In the genomic region with DNA sequence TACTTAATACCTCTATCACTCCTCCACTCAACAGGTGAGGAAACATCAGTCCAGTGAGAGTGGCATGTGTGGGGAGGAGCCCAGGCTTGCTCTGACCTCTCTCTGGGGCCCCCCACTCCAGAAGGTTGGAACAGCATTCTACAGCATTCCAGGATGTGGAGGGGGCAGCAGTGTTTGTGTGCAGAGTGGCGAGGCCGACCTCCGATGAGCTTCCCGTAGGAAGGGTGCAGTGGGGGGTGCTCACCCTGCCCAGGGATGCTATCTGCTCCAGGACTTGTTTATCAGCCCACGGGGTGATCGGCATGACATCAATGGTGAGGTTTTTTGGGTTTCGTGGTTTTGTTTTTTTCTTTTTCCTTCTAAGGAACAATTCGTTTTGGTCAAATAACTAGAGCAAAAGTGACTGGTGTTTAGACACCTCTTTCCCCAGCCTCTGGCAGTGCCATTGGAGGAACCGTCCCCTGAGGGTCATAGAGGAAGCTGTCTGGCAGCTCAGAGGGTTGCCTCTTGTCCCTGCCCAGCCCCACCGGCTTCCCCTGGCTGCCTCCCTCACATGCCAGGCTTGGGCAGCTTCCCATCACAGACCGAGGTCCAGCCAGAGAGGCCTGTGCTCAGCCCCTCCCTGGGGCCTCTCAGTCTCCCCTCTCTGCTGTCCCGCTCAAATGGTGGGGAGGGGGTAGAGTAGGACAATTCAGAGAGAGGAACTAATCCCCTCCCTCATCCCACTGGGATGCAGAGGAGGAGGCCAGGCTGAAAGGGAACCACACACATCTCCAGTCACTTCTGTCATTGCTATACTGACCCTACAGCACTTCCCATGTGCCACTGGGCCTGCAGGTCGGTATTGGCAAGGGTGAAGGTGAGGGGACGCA, we compare ENCODE assay signal across 1 cellular context.
TF ChIP-seq lines count a peak whose summit lies in the region.

No MANE protein-coding gene starts in this region.

TF ChIP-seq in H1, 55 proteins besides CTCF, POLR2A, EP300 and RAD21 (continued from another document):
- TF ChIP-seq HDAC2 (IDR thresholded peaks at IDR 0.05; ENCODE audit: borderline replicate concordance in 1 of 2, low read depth in 2 of 2, low read length in 2 of 2): no peak
- no peak for TF ChIP-seq TAF7 (optimal IDR thresholded peaks at IDR 0.05; ENCODE audit: borderline replicate concordance, low read depth, low read length)
- no peak for TF ChIP-seq KDM5A (IDR thresholded peaks at IDR 0.05; ENCODE audit: low read length)
- TF ChIP-seq CBX5 (IDR thresholded peaks at IDR 0.05; ENCODE audit: low read depth, low read length): no peak
- TF ChIP-seq NANOG (IDR thresholded peaks at IDR 0.05; ENCODE audit: insufficient read depth, low read depth, low read length, poor library complexity, severe bottlenecking): no peak
- no peak for TF ChIP-seq TEAD4 (IDR thresholded peaks at IDR 0.05; ENCODE audit: low read depth, low read length)
